Comparison of ENCODE assay signal across 1 cellular context in the genomic region with DNA sequence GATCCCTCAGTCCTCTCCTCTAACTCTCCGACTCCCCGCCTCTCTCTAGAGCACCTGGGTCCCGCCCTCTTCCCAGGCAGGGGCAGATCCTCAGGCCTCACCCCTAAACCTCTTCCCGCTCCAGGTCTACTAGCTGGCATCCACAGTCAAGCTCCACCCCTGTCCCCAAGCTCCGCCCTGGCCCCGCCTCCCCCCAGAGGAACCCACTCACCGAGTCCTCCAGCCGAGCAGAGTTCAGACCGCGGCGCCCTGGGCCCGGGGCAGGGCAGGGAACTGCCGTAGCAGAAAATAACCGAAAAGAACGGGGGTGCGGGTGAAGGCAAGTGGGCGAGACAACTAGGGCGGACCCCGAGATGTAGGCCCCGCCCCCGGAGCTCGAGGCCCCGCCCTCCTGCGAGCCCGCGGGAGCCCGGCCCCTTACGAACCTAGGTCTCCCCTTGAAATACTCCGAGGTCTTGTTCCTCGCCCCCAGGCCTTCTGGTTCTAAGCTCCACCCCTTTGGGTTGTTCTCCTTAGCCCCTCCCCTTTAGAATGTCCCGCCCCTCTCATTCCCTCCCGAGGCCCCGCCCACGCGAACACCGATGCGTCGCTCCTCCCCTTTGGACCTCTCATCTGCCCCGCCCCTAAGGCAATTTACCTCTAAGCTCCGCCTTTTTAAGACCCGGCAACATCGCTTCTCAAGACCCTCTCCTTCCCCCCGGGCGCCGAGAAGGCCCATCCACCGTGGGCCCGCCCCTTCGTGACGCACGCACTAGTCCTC.
TF ChIP-seq lines count a peak whose summit lies in the region.

A gene with protein sequence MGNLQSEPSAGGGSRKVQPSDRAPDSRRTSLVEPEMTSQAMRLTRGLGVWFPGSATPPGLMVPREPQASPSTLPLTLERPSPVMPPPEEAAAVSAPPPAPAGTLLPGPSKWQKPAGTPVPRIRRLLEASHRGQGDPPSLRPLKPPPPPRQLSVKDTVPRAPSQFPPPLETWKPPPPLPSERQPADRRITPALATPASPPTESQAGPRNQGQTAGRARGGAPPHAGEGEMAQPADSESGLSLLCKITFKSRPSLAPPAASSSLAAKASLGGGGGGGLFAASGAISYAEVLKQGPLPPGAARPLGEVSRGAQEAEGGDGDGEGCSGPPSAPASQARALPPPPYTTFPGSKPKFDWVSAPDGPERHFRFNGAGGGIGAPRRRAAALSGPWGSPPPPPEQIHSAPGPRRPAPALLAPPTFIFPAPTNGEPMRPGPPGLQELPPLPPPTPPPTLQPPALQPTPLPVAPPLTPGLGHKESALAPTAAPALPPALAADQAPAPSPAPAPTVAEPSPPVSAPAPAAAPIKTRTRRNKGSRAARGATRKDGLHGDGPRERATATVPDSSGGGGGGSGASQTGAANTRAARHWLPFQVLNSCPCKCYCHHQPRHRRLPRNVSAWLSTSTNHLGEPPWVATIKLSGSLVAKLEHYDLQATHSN (minus strand): TSS at position 485 of the 760 bp plus-strand sequence. CDS start 773 bp downstream, outside the sequence.

TF ChIP-seq in HEK293, 187 proteins besides CTCF, POLR2A, EP300 and RAD21 (continued from another document):
- TF ChIP-seq, protein P1, sequence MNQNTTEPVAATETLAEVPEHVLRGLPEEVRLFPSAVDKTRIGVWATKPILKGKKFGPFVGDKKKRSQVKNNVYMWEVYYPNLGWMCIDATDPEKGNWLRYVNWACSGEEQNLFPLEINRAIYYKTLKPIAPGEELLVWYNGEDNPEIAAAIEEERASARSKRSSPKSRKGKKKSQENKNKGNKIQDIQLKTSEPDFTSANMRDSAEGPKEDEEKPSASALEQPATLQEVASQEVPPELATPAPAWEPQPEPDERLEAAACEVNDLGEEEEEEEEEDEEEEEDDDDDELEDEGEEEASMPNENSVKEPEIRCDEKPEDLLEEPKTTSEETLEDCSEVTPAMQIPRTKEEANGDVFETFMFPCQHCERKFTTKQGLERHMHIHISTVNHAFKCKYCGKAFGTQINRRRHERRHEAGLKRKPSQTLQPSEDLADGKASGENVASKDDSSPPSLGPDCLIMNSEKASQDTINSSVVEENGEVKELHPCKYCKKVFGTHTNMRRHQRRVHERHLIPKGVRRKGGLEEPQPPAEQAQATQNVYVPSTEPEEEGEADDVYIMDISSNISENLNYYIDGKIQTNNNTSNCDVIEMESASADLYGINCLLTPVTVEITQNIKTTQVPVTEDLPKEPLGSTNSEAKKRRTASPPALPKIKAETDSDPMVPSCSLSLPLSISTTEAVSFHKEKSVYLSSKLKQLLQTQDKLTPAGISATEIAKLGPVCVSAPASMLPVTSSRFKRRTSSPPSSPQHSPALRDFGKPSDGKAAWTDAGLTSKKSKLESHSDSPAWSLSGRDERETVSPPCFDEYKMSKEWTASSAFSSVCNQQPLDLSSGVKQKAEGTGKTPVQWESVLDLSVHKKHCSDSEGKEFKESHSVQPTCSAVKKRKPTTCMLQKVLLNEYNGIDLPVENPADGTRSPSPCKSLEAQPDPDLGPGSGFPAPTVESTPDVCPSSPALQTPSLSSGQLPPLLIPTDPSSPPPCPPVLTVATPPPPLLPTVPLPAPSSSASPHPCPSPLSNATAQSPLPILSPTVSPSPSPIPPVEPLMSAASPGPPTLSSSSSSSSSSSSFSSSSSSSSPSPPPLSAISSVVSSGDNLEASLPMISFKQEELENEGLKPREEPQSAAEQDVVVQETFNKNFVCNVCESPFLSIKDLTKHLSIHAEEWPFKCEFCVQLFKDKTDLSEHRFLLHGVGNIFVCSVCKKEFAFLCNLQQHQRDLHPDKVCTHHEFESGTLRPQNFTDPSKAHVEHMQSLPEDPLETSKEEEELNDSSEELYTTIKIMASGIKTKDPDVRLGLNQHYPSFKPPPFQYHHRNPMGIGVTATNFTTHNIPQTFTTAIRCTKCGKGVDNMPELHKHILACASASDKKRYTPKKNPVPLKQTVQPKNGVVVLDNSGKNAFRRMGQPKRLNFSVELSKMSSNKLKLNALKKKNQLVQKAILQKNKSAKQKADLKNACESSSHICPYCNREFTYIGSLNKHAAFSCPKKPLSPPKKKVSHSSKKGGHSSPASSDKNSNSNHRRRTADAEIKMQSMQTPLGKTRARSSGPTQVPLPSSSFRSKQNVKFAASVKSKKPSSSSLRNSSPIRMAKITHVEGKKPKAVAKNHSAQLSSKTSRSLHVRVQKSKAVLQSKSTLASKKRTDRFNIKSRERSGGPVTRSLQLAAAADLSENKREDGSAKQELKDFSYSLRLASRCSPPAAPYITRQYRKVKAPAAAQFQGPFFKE (tag by site-specific recombination; IDR thresholded peaks at IDR 0.05; ENCODE audit: borderline replicate concordance), result no peak
- TF ChIP-seq, protein P2, sequence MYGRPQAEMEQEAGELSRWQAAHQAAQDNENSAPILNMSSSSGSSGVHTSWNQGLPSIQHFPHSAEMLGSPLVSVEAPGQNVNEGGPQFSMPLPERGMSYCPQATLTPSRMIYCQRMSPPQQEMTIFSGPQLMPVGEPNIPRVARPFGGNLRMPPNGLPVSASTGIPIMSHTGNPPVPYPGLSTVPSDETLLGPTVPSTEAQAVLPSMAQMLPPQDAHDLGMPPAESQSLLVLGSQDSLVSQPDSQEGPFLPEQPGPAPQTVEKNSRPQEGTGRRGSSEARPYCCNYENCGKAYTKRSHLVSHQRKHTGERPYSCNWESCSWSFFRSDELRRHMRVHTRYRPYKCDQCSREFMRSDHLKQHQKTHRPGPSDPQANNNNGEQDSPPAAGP (tag by site-specific recombination; IDR thresholded peaks at IDR 0.05), result 0 out of 2 replicates have a peak, but pooled peaks have one; percentile 20
- 0 out of 2 replicates have a peak, but pooled peaks have one; percentile 5 for TF ChIP-seq GLIS1 (tag by site-specific recombination; IDR thresholded peaks at IDR 0.05)
- TF ChIP-seq ZNF23 (tag by site-specific recombination; IDR thresholded peaks at IDR 0.05; ENCODE audit: borderline replicate concordance), result no peak
- TF ChIP-seq, protein P3, sequence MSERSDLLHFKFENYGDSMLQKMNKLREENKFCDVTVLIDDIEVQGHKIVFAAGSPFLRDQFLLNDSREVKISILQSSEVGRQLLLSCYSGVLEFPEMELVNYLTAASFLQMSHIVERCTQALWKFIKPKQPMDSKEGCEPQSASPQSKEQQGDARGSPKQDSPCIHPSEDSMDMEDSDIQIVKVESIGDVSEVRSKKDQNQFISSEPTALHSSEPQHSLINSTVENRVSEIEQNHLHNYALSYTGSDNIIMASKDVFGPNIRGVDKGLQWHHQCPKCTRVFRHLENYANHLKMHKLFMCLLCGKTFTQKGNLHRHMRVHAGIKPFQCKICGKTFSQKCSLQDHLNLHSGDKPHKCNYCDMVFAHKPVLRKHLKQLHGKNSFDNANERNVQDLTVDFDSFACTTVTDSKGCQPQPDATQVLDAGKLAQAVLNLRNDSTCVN (tag by site-specific recombination; optimal IDR thresholded peaks at IDR 0.05), result peak; percentile 30
- TF ChIP-seq ZNF585B (tag by site-specific recombination; IDR thresholded peaks at IDR 0.05), result no peak
- no peak for TF ChIP-seq ZNF302 (tag by site-specific recombination; IDR thresholded peaks at IDR 0.05; ENCODE audit: low read depth)
- TF ChIP-seq ZNF558 (tag by site-specific recombination; IDR thresholded peaks at IDR 0.05), result no peak
- no peak for TF ChIP-seq ZNF529 (tag by site-specific recombination; IDR thresholded peaks at IDR 0.05; ENCODE audit: insufficient replicate concordance)
- peak; percentile 86 for TF ChIP-seq KLF1 (tag by site-specific recombination; IDR thresholded peaks at IDR 0.05)
- no peak for TF ChIP-seq ZNF514 (tag by site-specific recombination; IDR thresholded peaks at IDR 0.05)
- TF ChIP-seq, protein P4, sequence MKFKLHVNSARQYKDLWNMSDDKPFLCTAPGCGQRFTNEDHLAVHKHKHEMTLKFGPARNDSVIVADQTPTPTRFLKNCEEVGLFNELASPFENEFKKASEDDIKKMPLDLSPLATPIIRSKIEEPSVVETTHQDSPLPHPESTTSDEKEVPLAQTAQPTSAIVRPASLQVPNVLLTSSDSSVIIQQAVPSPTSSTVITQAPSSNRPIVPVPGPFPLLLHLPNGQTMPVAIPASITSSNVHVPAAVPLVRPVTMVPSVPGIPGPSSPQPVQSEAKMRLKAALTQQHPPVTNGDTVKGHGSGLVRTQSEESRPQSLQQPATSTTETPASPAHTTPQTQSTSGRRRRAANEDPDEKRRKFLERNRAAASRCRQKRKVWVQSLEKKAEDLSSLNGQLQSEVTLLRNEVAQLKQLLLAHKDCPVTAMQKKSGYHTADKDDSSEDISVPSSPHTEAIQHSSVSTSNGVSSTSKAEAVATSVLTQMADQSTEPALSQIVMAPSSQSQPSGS (tag by site-specific recombination; IDR thresholded peaks at IDR 0.05; ENCODE audit: low read depth), result no peak
- TF ChIP-seq, protein P5, sequence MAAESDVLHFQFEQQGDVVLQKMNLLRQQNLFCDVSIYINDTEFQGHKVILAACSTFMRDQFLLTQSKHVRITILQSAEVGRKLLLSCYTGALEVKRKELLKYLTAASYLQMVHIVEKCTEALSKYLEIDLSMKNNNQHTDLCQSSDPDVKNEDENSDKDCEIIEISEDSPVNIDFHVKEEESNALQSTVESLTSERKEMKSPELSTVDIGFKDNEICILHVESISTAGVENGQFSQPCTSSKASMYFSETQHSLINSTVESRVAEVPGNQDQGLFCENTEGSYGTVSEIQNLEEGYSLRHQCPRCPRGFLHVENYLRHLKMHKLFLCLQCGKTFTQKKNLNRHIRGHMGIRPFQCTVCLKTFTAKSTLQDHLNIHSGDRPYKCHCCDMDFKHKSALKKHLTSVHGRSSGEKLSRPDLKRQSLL (tag by site-specific recombination; IDR thresholded peaks at IDR 0.05), result no peak
- no peak for TF ChIP-seq ZNF133 (tag by site-specific recombination; IDR thresholded peaks at IDR 0.05)
- TF ChIP-seq ZNF324 (tag by site-specific recombination; IDR thresholded peaks at IDR 0.05), result no peak
- peak; percentile 43; the same call in 1 of the 2 replicates for TF ChIP-seq ZNF341 (tag by site-specific recombination; IDR thresholded peaks at IDR 0.05; ENCODE audit: low read depth)
- TF ChIP-seq ZNF138 (tag by site-specific recombination; IDR thresholded peaks at IDR 0.05; ENCODE audit: borderline replicate concordance), result no peak
